Comparison of ENCODE assay signal across 9 cellular contexts in the genomic region with DNA sequence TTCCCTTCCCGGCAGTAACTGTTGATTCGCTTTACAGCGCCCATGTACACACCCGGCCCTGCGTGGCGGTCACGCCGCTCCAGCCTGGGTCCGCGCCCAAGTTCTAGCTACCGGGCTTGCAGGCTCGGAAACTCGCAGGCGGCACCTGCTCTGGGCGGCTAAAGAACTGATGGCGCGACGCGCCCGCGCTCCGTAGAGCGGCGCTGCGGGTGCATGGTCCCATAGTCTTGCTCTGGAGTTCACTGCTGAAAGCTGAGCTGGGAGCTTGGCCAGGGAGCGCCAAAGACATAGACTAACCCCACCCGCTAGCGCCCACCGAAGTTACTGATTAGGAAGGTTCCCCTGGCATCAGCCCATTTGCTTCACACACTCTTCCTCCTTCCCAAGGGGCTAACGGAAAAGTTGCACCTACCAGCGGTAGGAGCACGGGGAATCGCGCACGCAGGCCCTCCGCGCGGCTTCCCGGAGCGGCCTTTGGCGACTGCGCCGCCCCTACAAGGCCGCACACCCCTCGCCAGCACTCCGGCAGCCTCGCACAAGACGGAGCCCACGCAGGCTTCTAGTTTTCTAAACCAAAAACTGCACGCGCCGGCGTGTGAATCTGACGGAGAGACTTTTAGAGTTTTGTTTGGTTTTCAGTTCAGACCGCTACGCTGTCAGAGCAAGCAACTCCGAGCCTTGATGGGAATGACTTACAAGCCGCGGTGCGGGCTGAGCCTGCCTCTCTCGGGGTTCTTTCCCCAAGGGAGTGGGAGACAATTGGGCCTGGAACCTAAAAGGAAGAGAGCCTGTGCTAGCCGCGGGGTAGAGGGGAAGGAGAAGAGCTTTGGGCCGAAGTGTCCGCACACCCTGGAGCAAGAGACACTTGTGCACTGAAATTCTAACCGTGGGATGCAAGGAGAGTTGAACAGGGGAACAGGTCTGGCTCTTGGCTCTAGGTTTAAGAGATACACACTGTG. TPM values are rescaled to one million over a fixed set of nuclear protein-coding genes. Genes with fewer than 3 reads are reported as not detected.
DNase-seq lines count a peak whose midpoint lies in the region; ATAC-seq and TF ChIP-seq lines count a peak whose summit lies in the region.
"Had no signal": no experiment of that assay in that cellular context is flagged by ENCODE, and none has a peak within 500 bp of the region (broad histone marks: within the 10 kb centered on the region; RNA-seq: fewer than 3 reads in every experiment).

No MANE protein-coding gene starts in this region.

- peak overlapping the region; percentile 88 for H3K4me3 Mint-ChIP-seq in T-helper 2 cell treated with Interferon-gamma antibody and Interleukin-4, amounts not matched to agents 5 μg/mL and 100 μg/mL, for 36 hours

- no peak for ATAC-seq in HG03095 (IDR thresholded peaks at IDR 0.05; ENCODE audit: unreplicated experiment)

- H3K27me3 Mint-ChIP-seq in T-helper 2 cell treated with Interferon-gamma antibody and Interleukin-4, amounts not matched to agents 5 μg/mL and 100 μg/mL, for 36 hours (ENCODE audit: low read depth), result peaks cover 86% of the 10 kb centered on the region

- peak overlapping the region; percentile 67 for H3K27ac Mint-ChIP-seq in T-helper 2 cell treated with Interferon-gamma antibody and Interleukin-4, amounts not matched to agents 5 μg/mL and 100 μg/mL, for 36 hours

- H3K4me1 ChIP-seq in esophagus (ENCODE audit: control insufficient read depth in 2 of 2, insufficient read depth in 2 of 2, low read length in 1 of 2) (peaks cover 4 to 24% of the 10 kb centered on the region in 2 donors), muscle layer of duodenum (ENCODE audit: control insufficient read depth in 1 of 2, insufficient read depth in 2 of 2, low read length in 2 of 2) (peaks cover 3 to 44% of the 10 kb centered on the region in 2 donors), uterus (peaks cover 0 to 26% of the 10 kb centered on the region in 2 donors)

- in situ Hi-C loops in KBM-7 (cut with MboI; ENCODE audit: low pct_unique_long_range_greater_than_20kb, low sequenced_read_pairs), result no loop called here

- H3K36me3 ChIP-seq in esophagus (ENCODE audit: control insufficient read depth in 2 of 2, insufficient read depth in 2 of 2, low read length in 1 of 2) (no peaks in the 10 kb centered on the region), muscle layer of duodenum (ENCODE audit: control insufficient read depth in 1 of 2, insufficient read depth in 2 of 2, low read length in 2 of 2) (no peaks in the 10 kb centered on the region), uterus (no peaks in the 10 kb centered on the region)

- H3K27ac ChIP-seq in esophagus (ENCODE audit: low read depth in 2 of 2, low read length in 1 of 2) (no peak overlapping the region), muscle layer of duodenum (ENCODE audit: low read length) (no peak overlapping the region), uterus (no peak overlapping the region)

- TF ChIP-seq CTCF in uterus (IDR thresholded peaks at IDR 0.05), result no peak

- intact Hi-C loops in uterus (cut with DNase I; ENCODE audit: low total_unique reads), result no loop called here

- TF ChIP-seq POLR2A in uterus (IDR thresholded peaks at IDR 0.05), result no peak

- DNase-seq in NCI-H510A treated with DMSO at 0.1 percent for 48 hours (lab: John Stamatoyannopoulos, UW) (peak; percentile 45), NCI-H510A (lab: John Stamatoyannopoulos, UW) (no peak), KBM-7 (peak; percentile 65), uterus (no peak)
- DNase-seq in T-helper 2 cell treated with Interferon-gamma antibody and Interleukin-4, amounts not matched to agents 5 μg/mL and 100 μg/mL, for 36 hours (ENCODE audit: low spot score), result no peak

- H3K4me1 Mint-ChIP-seq in T-helper 2 cell treated with Interferon-gamma antibody and Interleukin-4, amounts not matched to agents 5 μg/mL and 100 μg/mL, for 36 hours (ENCODE audit: low read depth), result peaks cover 31% of the 10 kb centered on the region

- 1% methylated on average over 62 to 66 of the region's 66 CpGs for WGBS in esophagus, 2 donors

- peak overlapping the region; percentile 45 to 57 for H3K4me3 ChIP-seq in esophagus (ENCODE audit: low read depth in 1 of 2, low read length in 2 of 2)
- H3K4me3 ChIP-seq in muscle layer of duodenum (ENCODE audit: low read depth in 1 of 2, low read length in 2 of 2), result peak overlapping the region; percentile 70 to 85
- peak overlapping the region; percentile 42 to 51 for H3K4me3 ChIP-seq in uterus

- H3K9me3 ChIP-seq in esophagus (ENCODE audit: control insufficient read depth in 2 of 2, insufficient read depth in 1 of 2, low read depth in 1 of 2, low read length in 1 of 2) (no peaks in the 10 kb centered on the region), muscle layer of duodenum (ENCODE audit: control insufficient read depth in 1 of 2, low read length in 2 of 2) (peaks cover 0 to 5% of the 10 kb centered on the region in 2 donors), uterus (no peaks in the 10 kb centered on the region)

- H3K9me3 Mint-ChIP-seq in T-helper 2 cell treated with Interferon-gamma antibody and Interleukin-4, amounts not matched to agents 5 μg/mL and 100 μg/mL, for 36 hours, result no peaks in the 10 kb centered on the region

- no peaks in the 10 kb centered on the region for H3K36me3 Mint-ChIP-seq in T-helper 2 cell treated with Interferon-gamma antibody and Interleukin-4, amounts not matched to agents 5 μg/mL and 100 μg/mL, for 36 hours (ENCODE audit: low read depth)

- peaks cover 6 to 41% of the 10 kb centered on the region in 2 donors for H3K27me3 ChIP-seq in esophagus (ENCODE audit: control insufficient read depth in 1 of 2, insufficient read depth in 2 of 2, low read length in 2 of 2)
- peaks cover 81% of the 10 kb centered on the region for H3K27me3 ChIP-seq in muscle layer of duodenum (ENCODE audit: low read depth, low read length)
- peaks cover 41 to 69% of the 10 kb centered on the region in 2 donors for H3K27me3 ChIP-seq in uterus

RNA-seq across cellular contexts. Expression of a gene that starts 1.0 kb away (rescaled TPM):
- polyA plus RNA-seq in esophagus, result not detected
- total RNA-seq in uterus, result not detected
- total RNA-seq: dermis microvascular lymphatic vessel endothelial cell had no signal

Comparison
In these comparisons a context has a peak if more than half of its experiments do, and no peak if none do; other contexts are left out.
1. DNase-seq: peak in NCI-H510A treated with DMSO at 0.1 percent for 48 hours (single experiment) and KBM-7 (single experiment); none in NCI-H510A (single experiment), T-helper 2 cell treated with Interferon-gamma antibody and Interleukin-4, amounts not matched to agents 5 μg/mL and 100 μg/mL, for 36 hours (single experiment) and uterus (0 of 2).
2. Peak in every context shown above with its lines, with median percentiles within 50 percentile points of each other: H3K4me3 ChIP-seq.